ENCODE assay signal across 17 cellular contexts in genomic region chr1:23638188-23638619, GRCh38. TPM values are rescaled to one million over a fixed set of nuclear protein-coding genes. Genes with fewer than 3 reads are reported as not detected.
DNase-seq lines count a peak whose midpoint lies in the region; ATAC-seq, FAIRE-seq and TF ChIP-seq lines count a peak whose summit lies in the region.
"Had no signal": no experiment of that assay in that cellular context is flagged by ENCODE, and none has a peak within 500 bp of the region (broad histone marks: within the 10 kb centered on the region; RNA-seq: fewer than 3 reads in every experiment).

No MANE protein-coding gene starts in this region.

- H2BK120ac ChIP-seq in mesenchymal stem cell (ENCODE audit: low read depth, low read length), result peak overlapping the region; percentile 78

- no peaks in the 10 kb centered on the region for H3K36me3 ChIP-seq in Karpas-422 (ENCODE audit: insufficient read depth, low read length)
- H3K36me3 ChIP-seq in mesenchymal stem cell (ENCODE audit: control insufficient read depth in 1 of 2, insufficient read depth in 2 of 2, low read depth in 1 of 2, low read length in 2 of 2), result no peaks in the 10 kb centered on the region
- H3K36me3 ChIP-seq in thyroid gland, result no peaks in the 10 kb centered on the region

- H3K4me1 Mint-ChIP-seq in brain, result peaks cover 44% of the 10 kb centered on the region

- 62% methylated on average over 4 of the region's 4 CpGs for WGBS in mesenchymal stem cell
- 68 to 88% methylated on average over 4 of the region's 4 CpGs for WGBS in thyroid gland, 2 donors

- H4K20me1 ChIP-seq in Karpas-422 (ENCODE audit: insufficient read depth, low read depth, low read length), result no peaks in the 10 kb centered on the region

- peak overlapping the region in 1 of 2 experiments; percentile 6 for H3K14ac ChIP-seq in mesenchymal stem cell (ENCODE audit: low read length in 2 of 2)

- ATAC-seq in HG02588 (IDR thresholded peaks at IDR 0.05; ENCODE audit: unreplicated experiment), result no peak
- no peak for ATAC-seq in GM18867 (IDR thresholded peaks at IDR 0.05; ENCODE audit: unreplicated experiment)

- H3K9me3 ChIP-seq in Karpas-422 (ENCODE audit: low read length) (no peaks in the 10 kb centered on the region), mesenchymal stem cell (ENCODE audit: control insufficient read depth, low read length) (no peaks in the 10 kb centered on the region), thyroid gland (no peaks in the 10 kb centered on the region)

- H3K27ac ChIP-seq in Karpas-422 (ENCODE audit: low read length), result no peak overlapping the region
- no peak overlapping the region for H3K27ac ChIP-seq in mesenchymal stem cell (ENCODE audit: low read length, poor library complexity, severe bottlenecking)
- peak overlapping the region; percentile 50 to 72 (median 66) for H3K27ac ChIP-seq in thyroid gland
- H3K27ac ChIP-seq: hepatocyte, KMS-11 had no signal

- H2BK12ac ChIP-seq in mesenchymal stem cell (ENCODE audit: low read length in 2 of 2), result peak overlapping the region in 1 of 2 experiments; percentile 72

- H3K79me1 ChIP-seq in mesenchymal stem cell (replicated peaks; ENCODE audit: low read length, poor library complexity, severe bottlenecking), result no peaks in the 10 kb centered on the region

- peak overlapping the region in 4 of 5 experiments; percentile 41 to 95 (median 71) for H3K27ac Mint-ChIP-seq in brain
- H3K27ac Mint-ChIP-seq: natural killer cell had no signal

- no peaks in the 10 kb centered on the region for H3K27me3 ChIP-seq in Karpas-422 (ENCODE audit: low read length)
- H3K27me3 ChIP-seq in mesenchymal stem cell (ENCODE audit: control insufficient read depth in 1 of 2, insufficient read depth in 1 of 2, low read length in 2 of 2), result peaks cover 0 to 25% of the 10 kb centered on the region in 2 experiments
- H3K27me3 ChIP-seq in thyroid gland, result no peaks in the 10 kb centered on the region
- H3K27me3 ChIP-seq: hepatocyte had no signal

- no peak overlapping the region for H3K4me3 ChIP-seq in Karpas-422 (ENCODE audit: low read length)
- H3K4me3 ChIP-seq in mesenchymal stem cell (ENCODE audit: insufficient read depth in 1 of 2, low read depth in 1 of 2, low read length in 2 of 2), result no peak overlapping the region
- H3K4me3 ChIP-seq in thyroid gland (replicated peaks in 1 of 3), result no peak overlapping the region
- H3K4me3 ChIP-seq: hepatocyte had no signal

- H3K27me3 Mint-ChIP-seq in brain, result peaks cover 5% of the 10 kb centered on the region
- H3K27me3 Mint-ChIP-seq: central memory CD8-positive, alpha-beta T cell; stimulated activated naive B cell treated with anti-CD40 and anti-IgM and Interleukin-4, amounts not matched to agents 10 μg/mL and 1 μg/mL and 100 μg/mL, for 72 hours had no signal

- H4K8ac ChIP-seq in mesenchymal stem cell (ENCODE audit: low read length), result no peak overlapping the region

- peaks cover 0 to 19% (median 0%) of the 10 kb centered on the region in 5 experiments for H3K9me3 Mint-ChIP-seq in brain
- H3K9me3 Mint-ChIP-seq: central memory CD8-positive, alpha-beta T cell; natural killer cell; stimulated activated naive B cell treated with anti-CD40 and anti-IgM and Interleukin-4, amounts not matched to agents 10 μg/mL and 1 μg/mL and 100 μg/mL, for 72 hours had no signal

- H3K9ac ChIP-seq in Karpas-422 (ENCODE audit: low read length) (no peak overlapping the region), mesenchymal stem cell (ENCODE audit: low read length) (peak overlapping the region; percentile 31)
- H3K9ac ChIP-seq: KMS-11 had no signal

- peak overlapping the region in 1 of 2 experiments; percentile 29 for H3K4ac ChIP-seq in mesenchymal stem cell (ENCODE audit: low read depth in 1 of 2, low read length in 2 of 2)

- H3K36me3 Mint-ChIP-seq in brain, result no peaks in the 10 kb centered on the region
- H3K36me3 Mint-ChIP-seq: natural killer cell; stimulated activated naive B cell treated with anti-CD40 and anti-IgM and Interleukin-4, amounts not matched to agents 10 μg/mL and 1 μg/mL and 100 μg/mL, for 72 hours had no signal

- no peaks in the 10 kb centered on the region for H3K9me2 ChIP-seq in Karpas-422 (replicated peaks; ENCODE audit: insufficient read depth, low read length)

- H3K4me3 Mint-ChIP-seq in brain, result peak overlapping the region in 1 of 5 experiments; percentile 58
- H3K4me3 Mint-ChIP-seq: central memory CD8-positive, alpha-beta T cell; natural killer cell; stimulated activated naive B cell treated with anti-CD40 and anti-IgM and Interleukin-4, amounts not matched to agents 10 μg/mL and 1 μg/mL and 100 μg/mL, for 72 hours had no signal

- H4K91ac ChIP-seq in mesenchymal stem cell (ENCODE audit: low read length), result peak overlapping the region; percentile 40

- H2AFZ ChIP-seq in Karpas-422 (ENCODE audit: low read length) (no peak overlapping the region), mesenchymal stem cell (ENCODE audit: low read depth, low read length) (no peak overlapping the region)
- H2AFZ ChIP-seq: hepatocyte had no signal

- DNase-seq in Karpas-422, result peak; percentile 59
- peak; percentile 33 for DNase-seq in mesenchymal stem cell
- peak in 1 of 2 donors; percentile 30 for DNase-seq in thyroid gland
- no peak for DNase-seq in H54 (ENCODE audit: insufficient read length, low spot score)
- DNase-seq: activated CD4-positive, alpha-beta T cell treated with anti-CD3 and anti-CD28 coated beads for 48 hours; activated effector memory CD4-positive, alpha-beta T cell treated with anti-CD3 and anti-CD28 coated beads, Interleukin-2, amount 50 U/mL, for 16 hours; amniotic stem cell; mammary epithelial cell; stimulated activated CD4-positive, alpha-beta T cell treated with anti-CD3 and anti-CD28 coated beads, Interleukin-15, amount 100 ng/mL, for 24 hours had no signal

- no peak for TF ChIP-seq CTCF in brain (conservative IDR thresholded peaks at IDR 0.05)
- TF ChIP-seq CTCF in thyroid gland (IDR thresholded peaks at IDR 0.05), result no peak

- H2AK5ac ChIP-seq in mesenchymal stem cell (ENCODE audit: low read length, severe bottlenecking), result no peak overlapping the region

- TF ChIP-seq POLR2A in thyroid gland (IDR thresholded peaks at IDR 0.05) (no peak), H54 (IDR thresholded peaks at IDR 0.05; ENCODE audit: low read depth, low read length) (no peak)

- H3K79me2 ChIP-seq in Karpas-422 (ENCODE audit: low read length), result no peaks in the 10 kb centered on the region
- H3K79me2 ChIP-seq: hepatocyte had no signal

- peaks cover 6% of the 10 kb centered on the region for H3K4me1 ChIP-seq in Karpas-422 (ENCODE audit: low read length)
- peaks cover 6% of the 10 kb centered on the region for H3K4me1 ChIP-seq in mesenchymal stem cell (ENCODE audit: control insufficient read depth, insufficient read depth, low read depth, low read length)
- H3K4me1 ChIP-seq in thyroid gland, result peaks cover 11 to 43% of the 10 kb centered on the region in 2 donors

- peak overlapping the region in 1 of 2 experiments; percentile 13 for H3K18ac ChIP-seq in mesenchymal stem cell (ENCODE audit: low read depth in 1 of 2, low read length in 2 of 2)

- H3K4me2 ChIP-seq in Karpas-422 (ENCODE audit: low read depth, low read length, poor library complexity, severe bottlenecking) (no peak overlapping the region), mesenchymal stem cell (ENCODE audit: low read length, poor library complexity, severe bottlenecking) (no peak overlapping the region)
- H3K4me2 ChIP-seq: hepatocyte, KMS-11 had no signal

- no peak overlapping the region for H3K23ac ChIP-seq in mesenchymal stem cell (ENCODE audit: low read length in 2 of 2)

- no peak for FAIRE-seq in H54 (lab: Jason Lieb, UNC)

- intact Hi-C loops in thyroid gland (cut with DNase I), result no loop called here

- no peak overlapping the region for H2BK15ac ChIP-seq in mesenchymal stem cell (ENCODE audit: low read depth, poor library complexity, severe bottlenecking)

- H2BK5ac ChIP-seq in mesenchymal stem cell (ENCODE audit: low read depth, low read length, poor library complexity, severe bottlenecking), result no peak overlapping the region

RNA-seq across cellular contexts. Expression of gene RPL11, which starts 53.4 kb away (rescaled TPM):
- 1,479 and 2,277 TPM in 2 replicates for total RNA-seq in Karpas-422 (2014; rRNA removed; shearing (Covaris generic); ENCODE audit: low replicate concordance)
- polyA plus RNA-seq in brain (ENCODE audit: insufficient read depth, low read depth, low replicate concordance), result 1,972 TPM
- 2,341 TPM for polyA plus RNA-seq in mesenchymal stem cell (2013, experiment 1 of 2)
- 2,276 TPM for polyA plus RNA-seq in mesenchymal stem cell (2013, experiment 2 of 2)
- total RNA-seq in thyroid gland, result 1,000 to 10,000 TPM in 1 of 4 donors, 100 to 1,000 TPM in 3; 669 to 1,720 (median 801) TPM

Comparison
In these comparisons a context has a peak if more than half of its experiments do, and no peak if none do; other contexts are left out.
1. H3K27ac ChIP-seq: peak in thyroid gland (3 of 3); none in Karpas-422 (single experiment) and mesenchymal stem cell (single experiment).